Comparison of ENCODE assay signal across 3 cellular contexts in genomic region chr22:22468794-22469469, GRCh38. TPM values are rescaled to one million over a fixed set of nuclear protein-coding genes. Genes with fewer than 3 reads are reported as not detected.
"Had no signal": no experiment of that assay in that cellular context is flagged by ENCODE, and none has a peak within 500 bp of the region (broad histone marks: within the 10 kb centered on the region; RNA-seq: fewer than 3 reads in every experiment).

No MANE protein-coding gene starts in this region.

RNA-seq across cellular contexts. Expression of gene ZNF280B, which starts 39.6 kb away (rescaled TPM):
- total RNA-seq: MCF 10A had no signal

RNA-seq across cellular contexts. Expression of gene ZNF280A, which starts 51.1 kb away (rescaled TPM):
- total RNA-seq: LHCN-M2, M059J, MCF 10A had no signal
